In genomic region chr9:5543875-5544702, GRCh38 we compare ENCODE assay signal across 23 cellular contexts. TPM values are rescaled to one million over a fixed set of nuclear protein-coding genes. Genes with fewer than 3 reads are reported as not detected.
DNase-seq lines count a peak whose midpoint lies in the region; ATAC-seq and TF ChIP-seq lines count a peak whose summit lies in the region.
"Had no signal": no experiment of that assay in that cellular context is flagged by ENCODE, and none has a peak within 500 bp of the region (broad histone marks: within the 10 kb centered on the region; RNA-seq: fewer than 3 reads in every experiment).

No MANE protein-coding gene starts in this region.

- POLR2A ChIA-PET in activated CD4-positive, alpha-beta T cell treated with anti-CD3 and anti-CD28 coated beads for 36 hours (lab: Charles Lee), result interaction anchor here (0.8 to 0.9 kb wide), 2 partner anchors 12 to 13 kb away, joined by 3 read pairs; no protein-coding TSS in a partner anchor
- POLR2A ChIA-PET in activated CD4-positive, alpha-beta T cell treated with anti-CD3 and anti-CD28 coated beads, Interleukin-2, amount 10 ng/mL, durations not matched to agents 7 days and 5 days (lab: Charles Lee), result no interaction called here
- POLR2A ChIA-PET in WTC11 (lab: Charles Lee), result no interaction called here

- intact Hi-C loops in activated CD4-positive, alpha-beta T cell treated with anti-CD3 and anti-CD28 coated beads for 36 hours (cut with DNase I, micrococcal nuclease), result no loop called here
- intact Hi-C loops in spleen (cut with DNase I; ENCODE audit: low total_unique reads), result no loop called here

- CTCF ChIA-PET in activated CD4-positive, alpha-beta T cell treated with anti-CD3 and anti-CD28 coated beads for 36 hours (lab: Charles Lee), result interaction anchor here (1.5 kb wide), 1 partner anchor 45 kb away, joined by 3 read pairs; no protein-coding TSS in a partner anchor
- CTCF ChIA-PET in activated CD4-positive, alpha-beta T cell treated with anti-CD3 and anti-CD28 coated beads, Interleukin-2, amount 10 ng/mL, durations not matched to agents 7 days and 5 days (lab: Charles Lee), result no interaction called here
- CTCF ChIA-PET in WTC11 (lab: Charles Lee), result interaction anchor here (0.7 to 0.9 kb wide), 3 partner anchors 56 to 94 kb away, joined by 3 to 6 read pairs (median 3); partner anchors contain the start of gene CD274

- peaks cover 0 to 16% (median 13%) of the 10 kb centered on the region in 8 donors for H3K9me3 ChIP-seq in spleen
- H3K9me3 ChIP-seq: BE2C, MG63, Peyer's patch had no signal

- no peaks in the 10 kb centered on the region for H3K27me3 Mint-ChIP-seq in activated CD4-positive, alpha-beta T cell treated with anti-CD3 and anti-CD28 coated beads for 36 hours
- no peaks in the 10 kb centered on the region for H3K27me3 Mint-ChIP-seq in activated CD4-positive, alpha-beta T cell treated with anti-CD3 and anti-CD28 coated beads, Interleukin-2, amount 10 ng/mL, durations not matched to agents 7 days and 5 days
- H3K27me3 Mint-ChIP-seq in WTC11 (ENCODE audit: low read depth), result no peaks in the 10 kb centered on the region
- H3K27me3 Mint-ChIP-seq: IgD-negative memory B cell had no signal

- H3K4me3 ChIP-seq in fibroblast of villous mesenchyme (ENCODE audit: low read depth, low read length) (no peak overlapping the region), spleen (no peak overlapping the region)
- H3K4me3 ChIP-seq: MG63, Peyer's patch had no signal

- H3K36me3 Mint-ChIP-seq in activated CD4-positive, alpha-beta T cell treated with anti-CD3 and anti-CD28 coated beads for 36 hours (ENCODE audit: low read depth), result no peaks in the 10 kb centered on the region
- peaks cover 14% of the 10 kb centered on the region for H3K36me3 Mint-ChIP-seq in activated CD4-positive, alpha-beta T cell treated with anti-CD3 and anti-CD28 coated beads, Interleukin-2, amount 10 ng/mL, durations not matched to agents 7 days and 5 days (ENCODE audit: low read depth)
- H3K36me3 Mint-ChIP-seq in WTC11, result 0 out of 2 replicates have a peak, but pooled peaks cover 5% of the 10 kb centered on the region
- H3K36me3 Mint-ChIP-seq: CD8-positive, alpha-beta T cell had no signal

- no peak overlapping the region for H3K27ac Mint-ChIP-seq in activated CD4-positive, alpha-beta T cell treated with anti-CD3 and anti-CD28 coated beads for 36 hours
- H3K27ac Mint-ChIP-seq in activated CD4-positive, alpha-beta T cell treated with anti-CD3 and anti-CD28 coated beads, Interleukin-2, amount 10 ng/mL, durations not matched to agents 7 days and 5 days, result no peak overlapping the region
- peak overlapping the region; percentile 61; the same call in 1 of the 2 replicates for H3K27ac Mint-ChIP-seq in WTC11
- H3K27ac Mint-ChIP-seq: CD8-positive, alpha-beta T cell; IgD-negative memory B cell had no signal

- ATAC-seq in activated CD4-positive, alpha-beta T cell treated with anti-CD3 and anti-CD28 coated beads for 36 hours, result peak; percentile 51
- ATAC-seq in WTC11 (peak; percentile 97), GM21515 (IDR thresholded peaks at IDR 0.05; ENCODE audit: unreplicated experiment) (no peak), GM19395 (IDR thresholded peaks at IDR 0.05; ENCODE audit: unreplicated experiment) (no peak)
- ATAC-seq: CD8-positive, alpha-beta T cell; HCT116 had no signal

- H3K4me3 Mint-ChIP-seq in activated CD4-positive, alpha-beta T cell treated with anti-CD3 and anti-CD28 coated beads for 36 hours, result no peak overlapping the region
- no peak overlapping the region for H3K4me3 Mint-ChIP-seq in activated CD4-positive, alpha-beta T cell treated with anti-CD3 and anti-CD28 coated beads, Interleukin-2, amount 10 ng/mL, durations not matched to agents 7 days and 5 days
- no peak overlapping the region for H3K4me3 Mint-ChIP-seq in WTC11
- H3K4me3 Mint-ChIP-seq: CD8-positive, alpha-beta T cell; IgD-negative memory B cell had no signal

- no peaks in the 10 kb centered on the region for H3K9me3 Mint-ChIP-seq in activated CD4-positive, alpha-beta T cell treated with anti-CD3 and anti-CD28 coated beads for 36 hours (ENCODE audit: low read depth)
- peaks cover 19% of the 10 kb centered on the region for H3K9me3 Mint-ChIP-seq in activated CD4-positive, alpha-beta T cell treated with anti-CD3 and anti-CD28 coated beads, Interleukin-2, amount 10 ng/mL, durations not matched to agents 7 days and 5 days
- H3K9me3 Mint-ChIP-seq in WTC11, result peaks cover 13% of the 10 kb centered on the region
- H3K9me3 Mint-ChIP-seq: CD8-positive, alpha-beta T cell had no signal

- no peaks in the 10 kb centered on the region for H3K36me3 ChIP-seq in spleen
- H3K36me3 ChIP-seq: BE2C, MG63, Peyer's patch had no signal

- H3K27me3 ChIP-seq in spleen (replicated peaks in 1 of 7), result no peaks in the 10 kb centered on the region
- H3K27me3 ChIP-seq: BE2C, MG63, Peyer's patch had no signal

- no peak for DNase-seq in activated CD4-positive, alpha-beta T cell treated with anti-CD3 and anti-CD28 coated beads for 36 hours
- DNase-seq in activated CD4-positive, alpha-beta T cell treated with anti-CD3 and anti-CD28 coated beads, Interleukin-2, amount 10 ng/mL, durations not matched to agents 7 days and 5 days, result no peak
- DNase-seq in WTC11 (ENCODE audit: low spot score) (no peak), fibroblast of villous mesenchyme (ENCODE audit: low read depth) (peak; percentile 21), spleen (no peak), NCI-H82 (lab: John Stamatoyannopoulos, UW) (no peak)
- DNase-seq: BE2C; CD8-positive, alpha-beta T cell; DMS53; EL; Karpas-422; MG63; NCI-H1048; NCI-H1436 treated with DMSO at 0.1 percent for 48 hours; NCI-H2029; NCI-H345; NCI-H526; NK-92 treated with Interleukin-12 subunit alpha and Interleukin-12 subunit beta, amount 100 ng/mL, for 24 hours; Peyer's patch had no signal

- TF ChIP-seq POLR2A in spleen (IDR thresholded peaks at IDR 0.05), result no peak

- no peak for TF ChIP-seq CTCF in WTC11 (IDR thresholded peaks at IDR 0.05)
- no peak for TF ChIP-seq CTCF in fibroblast of villous mesenchyme (IDR thresholded peaks at IDR 0.05; ENCODE audit: insufficient read depth, low read depth, low read length)
- TF ChIP-seq CTCF in spleen (IDR thresholded peaks at IDR 0.05 in 8 of 11, conservative IDR thresholded peaks at IDR 0.05 in 3 of 11), result no peak

- WGBS in spleen, 5 donors, result 54 to 69% (median 65%) methylated on average over 2 of the region's 2 CpGs

- peak overlapping the region in 6 of 8 donors; percentile 18 to 55 (median 38) for H3K27ac ChIP-seq in spleen
- H3K27ac ChIP-seq: Peyer's patch had no signal

- peaks cover 7% of the 10 kb centered on the region for H3K4me1 Mint-ChIP-seq in activated CD4-positive, alpha-beta T cell treated with anti-CD3 and anti-CD28 coated beads for 36 hours
- peaks cover 20% of the 10 kb centered on the region for H3K4me1 Mint-ChIP-seq in activated CD4-positive, alpha-beta T cell treated with anti-CD3 and anti-CD28 coated beads, Interleukin-2, amount 10 ng/mL, durations not matched to agents 7 days and 5 days
- peaks cover 12% of the 10 kb centered on the region for H3K4me1 Mint-ChIP-seq in WTC11

- H3K4me1 ChIP-seq in spleen, result peaks cover 0 to 4% (median 0%) of the 10 kb centered on the region in 6 donors
- H3K4me1 ChIP-seq: BE2C, Peyer's patch had no signal

TF ChIP-seq in WTC11, 78 proteins besides CTCF, POLR2A, EP300 and RAD21:
- no peak for TF ChIP-seq ZNF532 (CRISPR knock-in tag; IDR thresholded peaks at IDR 0.05; ENCODE audit: borderline replicate concordance)
- TF ChIP-seq E2F5 (CRISPR knock-in tag; IDR thresholded peaks at IDR 0.05), result no peak
- no peak for TF ChIP-seq HMGA2 (CRISPR knock-in tag; IDR thresholded peaks at IDR 0.05)
- no peak for TF ChIP-seq SOX15 (CRISPR knock-in tag; IDR thresholded peaks at IDR 0.05)

RNA-seq across cellular contexts. Expression of gene PDCD1LG2, which starts 33.8 kb away (rescaled TPM):
- under 1 TPM; 0.43 to 0.81 TPM for total RNA-seq in activated CD4-positive, alpha-beta T cell treated with anti-CD3 and anti-CD28 coated beads for 36 hours
- 1 to 10 TPM; 2.2 TPM for total RNA-seq in activated CD4-positive, alpha-beta T cell treated with anti-CD3 and anti-CD28 coated beads, Interleukin-2, amount 10 ng/mL, durations not matched to agents 7 days and 5 days
- not detected in 3 replicates for total RNA-seq in WTC11 (2021)
- total RNA-seq in fibroblast of villous mesenchyme, result 31.6 and 59.6 TPM in 2 replicates
- 10 to 100 TPM; 12.0 to 29.3 (median 21.4) TPM for total RNA-seq in spleen
- polyA plus RNA-seq in spleen, result 1 to 10 TPM; 2.0 to 3.0 (median 2.6) TPM
- total RNA-seq: CD8-positive, alpha-beta T cell had no signal

Comparison
In these comparisons a context has a peak if more than half of its experiments do, and no peak if none do; other contexts are left out.
1. ATAC-seq: peak in activated CD4-positive, alpha-beta T cell treated with anti-CD3 and anti-CD28 coated beads for 36 hours (single experiment) and WTC11 (single experiment); none in GM21515 (single experiment) and GM19395 (single experiment).